ENCODE assay signal across 21 cellular contexts in the genomic region with DNA sequence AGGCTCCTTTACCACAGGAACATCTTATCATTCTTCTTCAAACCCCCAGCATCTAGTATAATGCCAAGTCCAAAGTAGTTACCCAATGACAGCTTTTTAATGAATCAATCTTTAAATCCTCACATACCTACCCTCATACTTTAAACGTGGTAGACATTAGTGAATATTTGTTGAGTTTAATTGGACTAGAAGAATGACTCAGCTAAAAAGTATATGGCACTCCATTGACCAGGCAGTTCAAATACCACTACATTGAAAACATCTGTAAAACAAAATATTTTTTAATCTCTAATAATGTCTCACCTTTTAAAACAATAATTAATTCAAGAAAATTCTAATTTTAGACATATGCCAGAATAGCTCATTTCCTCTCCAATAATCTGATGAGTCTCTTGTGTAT.
"Had no signal": no experiment of that assay in that cellular context is flagged by ENCODE, and none has a peak within 500 bp of the region (broad histone marks: within the 10 kb centered on the region; RNA-seq: fewer than 3 reads in every experiment).

No MANE protein-coding gene starts in this region.

- H3K9me3 ChIP-seq: colonic mucosa, gastrocnemius medialis, heart left ventricle, left lung, stomach, testis, tibial artery had no signal

- H3K9ac ChIP-seq: neural progenitor cell, parathyroid adenoma had no signal

- H3K4me1 ChIP-seq: colonic mucosa, gastrocnemius medialis, heart left ventricle, left lung, parathyroid adenoma, testis, tibial artery had no signal

- H3K27me3 ChIP-seq: colonic mucosa, gastrocnemius medialis, hepatocyte, left lung, neural progenitor cell, stomach, testis, tibial artery had no signal

- H3K27ac ChIP-seq: colonic mucosa, epithelial cell of prostate, gastrocnemius medialis, heart left ventricle, hepatocyte, left lung, neural progenitor cell, parathyroid adenoma, stomach, testis, tibial artery had no signal

- H3K79me2 ChIP-seq: hepatocyte, parathyroid adenoma had no signal

- DNase-seq: colonic mucosa; effector CD8-positive, alpha-beta T cell; endodermal cell; gastrocnemius medialis; heart left ventricle; left cardiac atrium; left lung; mesendoderm; midbrain; naive thymus-derived CD4-positive, alpha-beta T cell; stimulated activated CD4-positive, alpha-beta T cell treated with anti-CD3 and anti-CD28 coated beads, Interleukin-2, amount 100 ng/mL, for 24 hours; stimulated activated CD4-positive, alpha-beta T cell treated with anti-CD3 and anti-CD28 coated beads, Interleukin-4, amount 100 ng/mL, for 24 hours; stimulated activated naive CD4-positive, alpha-beta T cell treated with Interleukin-2 at 50 U/mL for 16 hours; stomach; testis; tibial artery had no signal

- H3K36me3 ChIP-seq: colonic mucosa, heart left ventricle, left lung, neural progenitor cell, stomach, tibial artery had no signal

- H2AFZ ChIP-seq: hepatocyte, neural progenitor cell, parathyroid adenoma had no signal

- H3K4me2 ChIP-seq: hepatocyte, neural progenitor cell had no signal

- H3K4me3 ChIP-seq: colonic mucosa, gastrocnemius medialis, heart left ventricle, hepatocyte, left lung, neural progenitor cell, stomach, testis, tibial artery had no signal

- FAIRE-seq: islet of Langerhans had no signal
